ENCODE assay signal across 9 cellular contexts in the genomic region with DNA sequence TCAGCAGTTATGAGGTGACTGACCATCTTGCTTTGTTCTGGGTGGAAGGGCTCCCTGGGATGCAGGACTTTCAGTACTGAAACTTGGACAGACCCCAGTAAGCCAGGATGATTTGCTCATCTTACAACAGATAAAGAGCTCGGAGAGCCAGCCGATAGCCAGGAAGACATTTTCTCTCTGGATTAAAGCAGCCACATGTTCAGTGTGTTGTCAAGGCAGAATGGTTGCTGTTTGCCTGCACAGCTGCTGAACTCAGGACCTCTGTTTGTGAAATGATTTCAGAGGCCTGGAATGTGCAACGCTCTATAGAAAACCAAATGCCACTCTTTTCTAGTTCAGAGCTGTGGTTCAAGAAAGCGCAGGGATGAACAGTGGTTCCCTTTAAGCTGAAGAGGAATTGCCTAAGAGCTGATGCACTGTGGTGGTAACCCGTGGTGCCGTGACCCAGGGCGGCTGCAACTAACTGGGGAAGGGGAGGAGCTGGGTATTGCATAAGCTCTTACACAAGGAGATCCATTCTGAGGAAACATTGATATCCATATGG. TPM values are rescaled to one million over a fixed set of nuclear protein-coding genes. Genes with fewer than 3 reads are reported as not detected.
DNase-seq lines count a peak whose midpoint lies in the region; ATAC-seq and TF ChIP-seq lines count a peak whose summit lies in the region.
"Had no signal": no experiment of that assay in that cellular context is flagged by ENCODE, and none has a peak within 500 bp of the region (broad histone marks: within the 10 kb centered on the region; RNA-seq: fewer than 3 reads in every experiment).

No MANE protein-coding gene starts in this region.

- intact Hi-C loops in IMR-90 (cut with micrococcal nuclease): no loop called here
- intact Hi-C loops in MCF 10A (cut with micrococcal nuclease): no loop called here
- intact Hi-C loops in left lung (cut with DNase I): no loop called here
- intact Hi-C loops in thyroid gland (cut with DNase I): no loop called here

- no peaks in the 10 kb centered on the region for H3K9me3 ChIP-seq in IMR-90 (ENCODE audit: control insufficient read depth, insufficient read depth, low read length)
- H3K9me3 ChIP-seq in left lung: no peaks in the 10 kb centered on the region
- H3K9me3 ChIP-seq in thyroid gland: no peaks in the 10 kb centered on the region

- no peak overlapping the region for H3K14ac ChIP-seq in IMR-90 (replicated peaks; ENCODE audit: low read depth, low read length)

- H4K5ac ChIP-seq in IMR-90 (ENCODE audit: low read depth, low read length): no peak overlapping the region; the same call in 1 of the 2 replicates

- H2AFZ ChIP-seq in IMR-90 (replicated peaks; ENCODE audit: low read length, poor library complexity): no peak overlapping the region

- no peak for TF ChIP-seq RAD21 in IMR-90 (IDR thresholded peaks at IDR 0.05; ENCODE audit: low read length)

- H3K36me3 ChIP-seq in IMR-90 (ENCODE audit: control insufficient read depth, insufficient read depth, low read length) (no peaks in the 10 kb centered on the region), left lung (no peaks in the 10 kb centered on the region), thyroid gland (no peaks in the 10 kb centered on the region)

- H2AK5ac ChIP-seq in IMR-90 (ENCODE audit: low read depth, low read length): no peak overlapping the region

- H3K9ac ChIP-seq in IMR-90 (ENCODE audit: low read depth, low read length): no peak overlapping the region

- TF ChIP-seq POLR2A in IMR-90 (IDR thresholded peaks at IDR 0.05; ENCODE audit: low read depth, low read length) (no peak), thyroid gland (IDR thresholded peaks at IDR 0.05) (no peak)

- no peaks in the 10 kb centered on the region for H4K20me1 ChIP-seq in IMR-90 (ENCODE audit: insufficient read depth, low read length)

- H3K4me1 ChIP-seq in IMR-90 (ENCODE audit: control insufficient read depth, insufficient read depth, low read length) (peaks cover 2% of the 10 kb centered on the region; the same call in 1 of the 2 replicates), left lung (peaks cover 6 to 33% of the 10 kb centered on the region in 2 donors), thyroid gland (peaks cover 24 to 40% of the 10 kb centered on the region in 2 donors)

- no peak overlapping the region for H3K4me3 Mint-ChIP-seq in MCF 10A (ENCODE audit: unreplicated experiment)

- POLR2A ChIA-PET in IMR-90 (lab: Charles Lee; ENCODE audit: unreplicated experiment): no interaction called here
- POLR2A ChIA-PET in MCF 10A (lab: Yijun Ruan, JAX): interaction anchor here (0.6 to 0.8 kb wide), 3 partner anchors 10 to 99 kb away, joined by 3 read pairs; no protein-coding TSS in a partner anchor

- H3K27ac ChIP-seq in IMR-90 (ENCODE audit: insufficient read depth, low read length) (peak overlapping the region; percentile 15; the same call in 1 of the 2 replicates), left lung (peak overlapping the region; percentile 65 to 71), thyroid gland (peak overlapping the region in 2 of 3 donors; percentile 7 to 12), substantia nigra (ENCODE audit: low read depth, low read length, poor library complexity, severe bottlenecking) (no peak overlapping the region)

- H2BK120ac ChIP-seq in IMR-90 (ENCODE audit: low read depth, low read length): no peak overlapping the region

- no peak overlapping the region for H2BK5ac ChIP-seq in IMR-90 (ENCODE audit: low read depth, low read length, poor library complexity, severe bottlenecking)

- peak overlapping the region; percentile 18 for H3K27ac Mint-ChIP-seq in MCF 10A (ENCODE audit: low read depth, unreplicated experiment)

- in situ Hi-C loops in IMR-90 (cut with MboI; ENCODE audit: low sequenced_read_pairs): no loop called here

- H3K27me3 ChIP-seq in IMR-90 (ENCODE audit: control insufficient read depth, insufficient read depth, low read length): 0 out of 2 replicates have a peak, but pooled peaks cover 2% of the 10 kb centered on the region
- no peaks in the 10 kb centered on the region for H3K27me3 ChIP-seq in left lung
- no peaks in the 10 kb centered on the region for H3K27me3 ChIP-seq in thyroid gland

- TF ChIP-seq CTCF in IMR-90 (conservative IDR thresholded peaks at IDR 0.05; ENCODE audit: low read depth, low read length) (no peak), MCF 10A (IDR thresholded peaks at IDR 0.05; ENCODE audit: unreplicated experiment) (no peak), left lung (IDR thresholded peaks at IDR 0.05) (no peak), thyroid gland (IDR thresholded peaks at IDR 0.05) (no peak), GM10266 (IDR thresholded peaks at IDR 0.05; ENCODE audit: control insufficient read depth, insufficient read depth, low read depth, missing control alignments) (no peak)

- no peaks in the 10 kb centered on the region for H3K27me3 Mint-ChIP-seq in MCF 10A (ENCODE audit: insufficient read depth, unreplicated experiment)

- no TSS peak for BruUV-seq in IMR-90 (replicated peaks; lab: Mats Ljungman, UMichigan)
- BruUV-seq in MCF 10A (replicated peaks; lab: Mats Ljungman, UMichigan): no TSS peak

- H2AK9ac ChIP-seq in IMR-90 (replicated peaks; ENCODE audit: low read depth, low read length, poor library complexity): no peak overlapping the region

- H3K18ac ChIP-seq in IMR-90 (ENCODE audit: low read depth, low read length): no peak overlapping the region; the same call in 1 of the 2 replicates

- H2BK15ac ChIP-seq in IMR-90 (ENCODE audit: low read depth, low read length): no peak overlapping the region

- dilution Hi-C loops in IMR-90 (cut with HindIII; ENCODE audit: low sequenced_read_pairs, unreplicated experiment): no loop called here

- no peak overlapping the region for H4K91ac ChIP-seq in IMR-90 (ENCODE audit: insufficient read depth, low read depth, low read length)

- no peak overlapping the region for H2BK20ac ChIP-seq in IMR-90 (ENCODE audit: low read depth, low read length)

- H4K8ac ChIP-seq in IMR-90 (ENCODE audit: low read depth in 2 of 2, low read length in 2 of 2): no peak overlapping the region

- 0% methylated on average over 2 of the region's 7 CpGs; no CpG with 5 or more reads in 1 of the 2 experiments for WGBS in IMR-90 (ENCODE audit: extremely low coverage in 2 of 2, insufficient read length in 1 of 2), 2 experiments
- 74 to 77% methylated on average over 7 of the region's 7 CpGs for WGBS in thyroid gland, 2 donors

- CTCF ChIA-PET in IMR-90 (lab: Yijun Ruan, JAX): interaction anchor here (0.7 to 1.3 kb wide), 2 partner anchors 21 to 37 kb away, joined by 3 to 11 read pairs; no protein-coding TSS in a partner anchor
- CTCF ChIA-PET in MCF 10A (lab: Yijun Ruan, JAX): interaction anchor here (0.6 to 1.1 kb wide), 6 partner anchors 10 to 770 kb away, joined by 3 to 4 read pairs (median 4); no protein-coding TSS in a partner anchor

- no peak overlapping the region for H3K23ac ChIP-seq in IMR-90 (ENCODE audit: low read depth, low read length)

- peak; percentile 75 for DNase-seq in IMR-90
- peak; percentile 81 for DNase-seq in MCF 10A (ENCODE audit: unreplicated experiment)
- DNase-seq in left lung: peak; percentile 82 to 84
- DNase-seq in thyroid gland: no peak
- no peak for DNase-seq in substantia nigra (lab: John Stamatoyannopoulos, UW)
- DNase-seq in GM10266 (ENCODE audit: extremely low spot score): no peak
- no peak for DNase-seq in activated naive CD4-positive, alpha-beta T cell treated with Interleukin-2 at 50 U/mL for 16 hours
- DNase-seq: small intestine had no signal

- no peak overlapping the region for H3K56ac ChIP-seq in IMR-90 (ENCODE audit: extremely low read depth, insufficient read depth, low read length)

- no peaks in the 10 kb centered on the region for H3K9me1 ChIP-seq in IMR-90 (ENCODE audit: insufficient read depth, low read length)

- no peak overlapping the region for H3K4me3 ChIP-seq in IMR-90 (ENCODE audit: insufficient read depth, low read depth, low read length)
- no peak overlapping the region for H3K4me3 ChIP-seq in left lung
- H3K4me3 ChIP-seq in thyroid gland (replicated peaks in 1 of 3): no peak overlapping the region

- no peaks in the 10 kb centered on the region for H3K9me3 Mint-ChIP-seq in MCF 10A (ENCODE audit: unreplicated experiment)

- peaks cover 17% of the 10 kb centered on the region for H3K4me1 Mint-ChIP-seq in MCF 10A (ENCODE audit: insufficient read depth, unreplicated experiment)

- no peaks in the 10 kb centered on the region for H3K79me1 ChIP-seq in IMR-90 (ENCODE audit: low read depth in 1 of 2, low read length in 2 of 2)

- no peak overlapping the region for H3K4ac ChIP-seq in IMR-90 (ENCODE audit: low read depth, low read length)

- H3K36me3 Mint-ChIP-seq in MCF 10A (ENCODE audit: insufficient read depth, unreplicated experiment): no peaks in the 10 kb centered on the region

- peak overlapping the region; percentile 0; the same call in 1 of the 2 replicates for H3K4me2 ChIP-seq in IMR-90 (ENCODE audit: low read depth, low read length)

- ATAC-seq in IMR-90 (ENCODE audit: low read depth) (peak; percentile 94), left lung (peak; percentile 93), GM18907 (IDR thresholded peaks at IDR 0.05; ENCODE audit: unreplicated experiment) (no peak)

TF ChIP-seq in IMR-90, 13 proteins besides CTCF, POLR2A, EP300 and RAD21 (continues in another document):
- TF ChIP-seq NFE2L2 (IDR thresholded peaks at IDR 0.05; ENCODE audit: low read depth, low read length) (no peak), MAZ (IDR thresholded peaks at IDR 0.05; ENCODE audit: borderline replicate concordance, low read depth, low read length) (no peak; the same call in 1 of the 2 replicates), ELK1 (IDR thresholded peaks at IDR 0.05; ENCODE audit: borderline replicate concordance, low read depth, low read length) (no peak), RFX5 (IDR thresholded peaks at IDR 0.05; ENCODE audit: low read depth, low read length) (no peak), CEBPB (IDR thresholded peaks at IDR 0.05; ENCODE audit: low read depth, low read length) (peak; percentile 81), FOS (IDR thresholded peaks at IDR 0.05; ENCODE audit: low read depth, low read length) (no peak), MAFK (IDR thresholded peaks at IDR 0.05; ENCODE audit: low read depth, low read length) (no peak)

RNA-seq across cellular contexts. Expression of gene CASQ2, which starts 40.7 kb away (rescaled TPM):
- total RNA-seq in IMR-90 (2012; rRNA removed) (not detected in 2 replicates), MCF 10A (2022) (not detected in 2 replicates), left lung (1 to 10 TPM in 1 of 2 donors, under 1 TPM in 1; 0.32 to 4.8 TPM), thyroid gland (1 to 10 TPM; 1.1 to 3.9 (median 1.5) TPM)
- not detected in 2 replicates for polyA plus RNA-seq in IMR-90 (2012; rRNA removed)
- polyA plus RNA-seq in IMR-90 (2012; cell fraction: cytosol; rRNA removed): not detected in 2 replicates
- not detected in 2 replicates for polyA plus RNA-seq in IMR-90 (2012; cell fraction: nucleus; rRNA removed; ENCODE audit: low replicate concordance)

Comparison
In these comparisons a context has a peak if more than half of its experiments do, and no peak if none do; other contexts are left out.
1. DNase-seq: peak in IMR-90 (single experiment), MCF 10A (single experiment) and left lung (2 of 2); none in thyroid gland (0 of 2), substantia nigra (0 of 49), GM10266 (single experiment) and activated naive CD4-positive, alpha-beta T cell treated with Interleukin-2 at 50 U/mL for 16 hours (single experiment).